1 cellular context compared by ENCODE assay signal in the genomic region with DNA sequence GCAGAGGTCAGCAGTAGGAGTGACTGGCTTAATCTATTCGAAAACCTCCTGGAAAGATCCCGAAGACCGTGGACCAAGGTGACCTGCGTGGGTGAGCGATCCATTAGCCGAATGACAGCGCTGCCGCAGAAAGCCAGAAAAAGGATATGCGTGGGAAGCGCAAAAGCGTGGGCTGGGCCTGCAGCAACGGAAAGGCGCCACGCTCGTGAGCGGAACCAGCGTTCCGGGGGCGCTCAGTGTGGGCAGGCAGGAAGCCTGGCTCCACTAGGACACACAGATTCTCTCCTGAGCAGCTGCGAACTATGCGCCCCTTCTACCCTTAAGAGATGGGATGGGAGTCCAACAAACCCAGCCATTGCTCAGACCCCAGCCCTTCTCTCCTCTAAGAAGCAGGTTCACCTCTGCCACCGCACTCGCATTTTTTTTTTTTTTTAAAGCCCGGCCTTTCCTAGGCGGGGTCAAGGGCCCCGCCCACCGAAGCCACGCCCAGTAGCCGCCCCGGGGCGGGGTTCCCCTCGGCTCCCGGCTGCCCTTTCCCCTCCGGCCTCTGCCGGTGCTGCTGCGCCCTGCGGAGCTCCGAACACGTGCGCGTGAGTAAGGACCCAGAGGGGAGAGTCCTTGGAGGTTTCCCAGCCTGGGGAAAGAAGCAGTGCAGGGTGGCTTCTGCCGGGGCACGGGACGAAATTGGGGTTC.
A peak's percentile ranks its signal among the peaks of the same experiment; 100 is the strongest.
TF ChIP-seq lines count a peak whose summit lies in the region.

No MANE protein-coding gene starts in this region.

TF ChIP-seq in HepG2, 621 proteins besides CTCF, POLR2A, EP300 and RAD21 (continued from another document and continues in another):
- TF ChIP-seq ZNF619 (CRISPR knock-in tag; IDR thresholded peaks at IDR 0.05) (peak; percentile 57; the same call in 1 of the 2 replicates), ZNF337 (CRISPR knock-in tag; IDR thresholded peaks at IDR 0.05; ENCODE audit: borderline replicate concordance, low read depth) (no peak), SIN3B (IDR thresholded peaks at IDR 0.05; ENCODE audit: low read length) (no peak), ZNF776 (CRISPR knock-in tag; IDR thresholded peaks at IDR 0.05) (no peak), PHF20 (CRISPR knock-in tag; IDR thresholded peaks at IDR 0.05) (peak; percentile 34), YEATS2 (CRISPR knock-in tag; IDR thresholded peaks at IDR 0.05; ENCODE audit: borderline replicate concordance) (peak; percentile 80), NFKBIZ (CRISPR knock-in tag; IDR thresholded peaks at IDR 0.05) (0 out of 2 replicates have a peak, but pooled peaks have one; percentile 20), ZSCAN30 (CRISPR knock-in tag; IDR thresholded peaks at IDR 0.05) (no peak), ERF (CRISPR knock-in tag; IDR thresholded peaks at IDR 0.05) (peak; percentile 82), FOXM1 (CRISPR knock-in tag; IDR thresholded peaks at IDR 0.05) (no peak; the same call in none of the 2 replicates), ZNF282 (IDR thresholded peaks at IDR 0.05; ENCODE audit: partially characterized antibody) (no peak), SP140L (CRISPR knock-in tag; IDR thresholded peaks at IDR 0.05; ENCODE audit: borderline replicate concordance) (no peak), DR1 (CRISPR knock-in tag; IDR thresholded peaks at IDR 0.05) (no peak), NKX3-1 (CRISPR knock-in tag; IDR thresholded peaks at IDR 0.05) (no peak), HCFC1 (IDR thresholded peaks at IDR 0.05; ENCODE audit: low read depth, low read length) (no peak), PHB2 (IDR thresholded peaks at IDR 0.05; ENCODE audit: partially characterized antibody) (no peak), POGZ (CRISPR knock-in tag; IDR thresholded peaks at IDR 0.05) (no peak), SRSF1 (optimal IDR thresholded peaks at IDR 0.05; ENCODE audit: low read depth, low read length) (no peak), YEATS4 (CRISPR knock-in tag; IDR thresholded peaks at IDR 0.05; ENCODE audit: borderline replicate concordance) (peak; percentile 95), ARNTL (CRISPR knock-in tag; IDR thresholded peaks at IDR 0.05) (peak; percentile 76; the same call in 1 of the 2 replicates), ZBTB21 (CRISPR knock-in tag; IDR thresholded peaks at IDR 0.05) (no peak), ZNF766 (CRISPR knock-in tag; IDR thresholded peaks at IDR 0.05; ENCODE audit: borderline replicate concordance) (no peak), SMARCE1 (IDR thresholded peaks at IDR 0.05; ENCODE audit: borderline replicate concordance) (no peak), ZNF33B (CRISPR knock-in tag; IDR thresholded peaks at IDR 0.05) (no peak), HNRNPLL (IDR thresholded peaks at IDR 0.05; ENCODE audit: low read depth, low read length, poor library complexity, severe bottlenecking) (peak; percentile 95), ZNF737 (CRISPR knock-in tag; IDR thresholded peaks at IDR 0.05; ENCODE audit: borderline replicate concordance) (0 out of 2 replicates have a peak, but pooled peaks have one; percentile 66), TSC22D2 (CRISPR knock-in tag; IDR thresholded peaks at IDR 0.05; ENCODE audit: borderline replicate concordance) (peak; percentile 46; the same call in 1 of the 2 replicates), MZF1 (CRISPR knock-in tag; IDR thresholded peaks at IDR 0.05; ENCODE audit: borderline replicate concordance) (no peak), KMT2A (CRISPR knock-in tag; IDR thresholded peaks at IDR 0.05) (peak; percentile 73; the same call in 1 of the 2 replicates), NFE2L1 (CRISPR knock-in tag; IDR thresholded peaks at IDR 0.05; ENCODE audit: borderline replicate concordance) (no peak)
- TF ChIP-seq, protein P1, sequence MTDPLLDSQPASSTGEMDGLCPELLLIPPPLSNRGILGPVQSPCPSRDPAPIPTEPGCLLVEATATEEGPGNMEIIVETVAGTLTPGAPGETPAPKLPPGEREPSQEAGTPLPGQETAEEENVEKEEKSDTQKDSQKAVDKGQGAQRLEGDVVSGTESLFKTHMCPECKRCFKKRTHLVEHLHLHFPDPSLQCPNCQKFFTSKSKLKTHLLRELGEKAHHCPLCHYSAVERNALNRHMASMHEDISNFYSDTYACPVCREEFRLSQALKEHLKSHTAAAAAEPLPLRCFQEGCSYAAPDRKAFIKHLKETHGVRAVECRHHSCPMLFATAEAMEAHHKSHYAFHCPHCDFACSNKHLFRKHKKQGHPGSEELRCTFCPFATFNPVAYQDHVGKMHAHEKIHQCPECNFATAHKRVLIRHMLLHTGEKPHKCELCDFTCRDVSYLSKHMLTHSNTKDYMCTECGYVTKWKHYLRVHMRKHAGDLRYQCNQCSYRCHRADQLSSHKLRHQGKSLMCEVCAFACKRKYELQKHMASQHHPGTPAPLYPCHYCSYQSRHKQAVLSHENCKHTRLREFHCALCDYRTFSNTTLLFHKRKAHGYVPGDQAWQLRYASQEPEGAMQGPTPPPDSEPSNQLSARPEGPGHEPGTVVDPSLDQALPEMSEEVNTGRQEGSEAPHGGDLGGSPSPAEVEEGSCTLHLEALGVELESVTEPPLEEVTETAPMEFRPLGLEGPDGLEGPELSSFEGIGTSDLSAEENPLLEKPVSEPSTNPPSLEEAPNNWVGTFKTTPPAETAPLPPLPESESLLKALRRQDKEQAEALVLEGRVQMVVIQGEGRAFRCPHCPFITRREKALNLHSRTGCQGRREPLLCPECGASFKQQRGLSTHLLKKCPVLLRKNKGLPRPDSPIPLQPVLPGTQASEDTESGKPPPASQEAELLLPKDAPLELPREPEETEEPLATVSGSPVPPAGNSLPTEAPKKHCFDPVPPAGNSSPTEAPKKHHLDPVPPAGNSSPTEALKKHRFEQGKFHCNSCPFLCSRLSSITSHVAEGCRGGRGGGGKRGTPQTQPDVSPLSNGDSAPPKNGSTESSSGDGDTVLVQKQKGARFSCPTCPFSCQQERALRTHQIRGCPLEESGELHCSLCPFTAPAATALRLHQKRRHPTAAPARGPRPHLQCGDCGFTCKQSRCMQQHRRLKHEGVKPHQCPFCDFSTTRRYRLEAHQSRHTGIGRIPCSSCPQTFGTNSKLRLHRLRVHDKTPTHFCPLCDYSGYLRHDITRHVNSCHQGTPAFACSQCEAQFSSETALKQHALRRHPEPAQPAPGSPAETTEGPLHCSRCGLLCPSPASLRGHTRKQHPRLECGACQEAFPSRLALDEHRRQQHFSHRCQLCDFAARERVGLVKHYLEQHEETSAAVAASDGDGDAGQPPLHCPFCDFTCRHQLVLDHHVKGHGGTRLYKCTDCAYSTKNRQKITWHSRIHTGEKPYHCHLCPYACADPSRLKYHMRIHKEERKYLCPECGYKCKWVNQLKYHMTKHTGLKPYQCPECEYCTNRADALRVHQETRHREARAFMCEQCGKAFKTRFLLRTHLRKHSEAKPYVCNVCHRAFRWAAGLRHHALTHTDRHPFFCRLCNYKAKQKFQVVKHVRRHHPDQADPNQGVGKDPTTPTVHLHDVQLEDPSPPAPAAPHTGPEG (CRISPR knock-in tag; IDR thresholded peaks at IDR 0.05): no peak
- TF ChIP-seq, protein P2, sequence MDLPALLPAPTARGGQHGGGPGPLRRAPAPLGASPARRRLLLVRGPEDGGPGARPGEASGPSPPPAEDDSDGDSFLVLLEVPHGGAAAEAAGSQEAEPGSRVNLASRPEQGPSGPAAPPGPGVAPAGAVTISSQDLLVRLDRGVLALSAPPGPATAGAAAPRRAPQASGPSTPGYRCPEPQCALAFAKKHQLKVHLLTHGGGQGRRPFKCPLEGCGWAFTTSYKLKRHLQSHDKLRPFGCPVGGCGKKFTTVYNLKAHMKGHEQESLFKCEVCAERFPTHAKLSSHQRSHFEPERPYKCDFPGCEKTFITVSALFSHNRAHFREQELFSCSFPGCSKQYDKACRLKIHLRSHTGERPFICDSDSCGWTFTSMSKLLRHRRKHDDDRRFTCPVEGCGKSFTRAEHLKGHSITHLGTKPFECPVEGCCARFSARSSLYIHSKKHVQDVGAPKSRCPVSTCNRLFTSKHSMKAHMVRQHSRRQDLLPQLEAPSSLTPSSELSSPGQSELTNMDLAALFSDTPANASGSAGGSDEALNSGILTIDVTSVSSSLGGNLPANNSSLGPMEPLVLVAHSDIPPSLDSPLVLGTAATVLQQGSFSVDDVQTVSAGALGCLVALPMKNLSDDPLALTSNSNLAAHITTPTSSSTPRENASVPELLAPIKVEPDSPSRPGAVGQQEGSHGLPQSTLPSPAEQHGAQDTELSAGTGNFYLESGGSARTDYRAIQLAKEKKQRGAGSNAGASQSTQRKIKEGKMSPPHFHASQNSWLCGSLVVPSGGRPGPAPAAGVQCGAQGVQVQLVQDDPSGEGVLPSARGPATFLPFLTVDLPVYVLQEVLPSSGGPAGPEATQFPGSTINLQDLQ (CRISPR knock-in tag; IDR thresholded peaks at IDR 0.05): peak; percentile 80
- TF ChIP-seq, protein P3, sequence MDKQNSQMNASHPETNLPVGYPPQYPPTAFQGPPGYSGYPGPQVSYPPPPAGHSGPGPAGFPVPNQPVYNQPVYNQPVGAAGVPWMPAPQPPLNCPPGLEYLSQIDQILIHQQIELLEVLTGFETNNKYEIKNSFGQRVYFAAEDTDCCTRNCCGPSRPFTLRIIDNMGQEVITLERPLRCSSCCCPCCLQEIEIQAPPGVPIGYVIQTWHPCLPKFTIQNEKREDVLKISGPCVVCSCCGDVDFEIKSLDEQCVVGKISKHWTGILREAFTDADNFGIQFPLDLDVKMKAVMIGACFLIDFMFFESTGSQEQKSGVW (CRISPR knock-in tag; IDR thresholded peaks at IDR 0.05; ENCODE audit: borderline replicate concordance): no peak; the same call in 1 of the 2 replicates
- TF ChIP-seq, protein P4, sequence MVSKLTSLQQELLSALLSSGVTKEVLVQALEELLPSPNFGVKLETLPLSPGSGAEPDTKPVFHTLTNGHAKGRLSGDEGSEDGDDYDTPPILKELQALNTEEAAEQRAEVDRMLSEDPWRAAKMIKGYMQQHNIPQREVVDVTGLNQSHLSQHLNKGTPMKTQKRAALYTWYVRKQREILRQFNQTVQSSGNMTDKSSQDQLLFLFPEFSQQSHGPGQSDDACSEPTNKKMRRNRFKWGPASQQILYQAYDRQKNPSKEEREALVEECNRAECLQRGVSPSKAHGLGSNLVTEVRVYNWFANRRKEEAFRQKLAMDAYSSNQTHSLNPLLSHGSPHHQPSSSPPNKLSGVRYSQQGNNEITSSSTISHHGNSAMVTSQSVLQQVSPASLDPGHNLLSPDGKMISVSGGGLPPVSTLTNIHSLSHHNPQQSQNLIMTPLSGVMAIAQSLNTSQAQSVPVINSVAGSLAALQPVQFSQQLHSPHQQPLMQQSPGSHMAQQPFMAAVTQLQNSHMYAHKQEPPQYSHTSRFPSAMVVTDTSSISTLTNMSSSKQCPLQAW (CRISPR knock-in tag; IDR thresholded peaks at IDR 0.05): peak; percentile 80; the same call in 1 of the 2 replicates
- TF ChIP-seq, protein P5, sequence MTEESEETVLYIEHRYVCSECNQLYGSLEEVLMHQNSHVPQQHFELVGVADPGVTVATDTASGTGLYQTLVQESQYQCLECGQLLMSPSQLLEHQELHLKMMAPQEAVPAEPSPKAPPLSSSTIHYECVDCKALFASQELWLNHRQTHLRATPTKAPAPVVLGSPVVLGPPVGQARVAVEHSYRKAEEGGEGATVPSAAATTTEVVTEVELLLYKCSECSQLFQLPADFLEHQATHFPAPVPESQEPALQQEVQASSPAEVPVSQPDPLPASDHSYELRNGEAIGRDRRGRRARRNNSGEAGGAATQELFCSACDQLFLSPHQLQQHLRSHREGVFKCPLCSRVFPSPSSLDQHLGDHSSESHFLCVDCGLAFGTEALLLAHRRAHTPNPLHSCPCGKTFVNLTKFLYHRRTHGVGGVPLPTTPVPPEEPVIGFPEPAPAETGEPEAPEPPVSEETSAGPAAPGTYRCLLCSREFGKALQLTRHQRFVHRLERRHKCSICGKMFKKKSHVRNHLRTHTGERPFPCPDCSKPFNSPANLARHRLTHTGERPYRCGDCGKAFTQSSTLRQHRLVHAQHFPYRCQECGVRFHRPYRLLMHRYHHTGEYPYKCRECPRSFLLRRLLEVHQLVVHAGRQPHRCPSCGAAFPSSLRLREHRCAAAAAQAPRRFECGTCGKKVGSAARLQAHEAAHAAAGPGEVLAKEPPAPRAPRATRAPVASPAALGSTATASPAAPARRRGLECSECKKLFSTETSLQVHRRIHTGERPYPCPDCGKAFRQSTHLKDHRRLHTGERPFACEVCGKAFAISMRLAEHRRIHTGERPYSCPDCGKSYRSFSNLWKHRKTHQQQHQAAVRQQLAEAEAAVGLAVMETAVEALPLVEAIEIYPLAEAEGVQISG (CRISPR knock-in tag; IDR thresholded peaks at IDR 0.05): peak; percentile 73; the same call in 1 of the 2 replicates
- TF ChIP-seq, protein P6, sequence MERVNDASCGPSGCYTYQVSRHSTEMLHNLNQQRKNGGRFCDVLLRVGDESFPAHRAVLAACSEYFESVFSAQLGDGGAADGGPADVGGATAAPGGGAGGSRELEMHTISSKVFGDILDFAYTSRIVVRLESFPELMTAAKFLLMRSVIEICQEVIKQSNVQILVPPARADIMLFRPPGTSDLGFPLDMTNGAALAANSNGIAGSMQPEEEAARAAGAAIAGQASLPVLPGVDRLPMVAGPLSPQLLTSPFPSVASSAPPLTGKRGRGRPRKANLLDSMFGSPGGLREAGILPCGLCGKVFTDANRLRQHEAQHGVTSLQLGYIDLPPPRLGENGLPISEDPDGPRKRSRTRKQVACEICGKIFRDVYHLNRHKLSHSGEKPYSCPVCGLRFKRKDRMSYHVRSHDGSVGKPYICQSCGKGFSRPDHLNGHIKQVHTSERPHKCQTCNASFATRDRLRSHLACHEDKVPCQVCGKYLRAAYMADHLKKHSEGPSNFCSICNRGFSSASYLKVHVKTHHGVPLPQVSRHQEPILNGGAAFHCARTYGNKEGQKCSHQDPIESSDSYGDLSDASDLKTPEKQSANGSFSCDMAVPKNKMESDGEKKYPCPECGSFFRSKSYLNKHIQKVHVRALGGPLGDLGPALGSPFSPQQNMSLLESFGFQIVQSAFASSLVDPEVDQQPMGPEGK (CRISPR knock-in tag; IDR thresholded peaks at IDR 0.05): peak; percentile 7; the same call in 1 of the 2 replicates
- TF ChIP-seq, protein P7, sequence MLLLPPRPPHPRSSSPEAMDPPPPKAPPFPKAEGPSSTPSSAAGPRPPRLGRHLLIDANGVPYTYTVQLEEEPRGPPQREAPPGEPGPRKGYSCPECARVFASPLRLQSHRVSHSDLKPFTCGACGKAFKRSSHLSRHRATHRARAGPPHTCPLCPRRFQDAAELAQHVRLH (CRISPR knock-in tag; IDR thresholded peaks at IDR 0.05; ENCODE audit: borderline replicate concordance, low read depth): no peak
- TF ChIP-seq, protein P8, sequence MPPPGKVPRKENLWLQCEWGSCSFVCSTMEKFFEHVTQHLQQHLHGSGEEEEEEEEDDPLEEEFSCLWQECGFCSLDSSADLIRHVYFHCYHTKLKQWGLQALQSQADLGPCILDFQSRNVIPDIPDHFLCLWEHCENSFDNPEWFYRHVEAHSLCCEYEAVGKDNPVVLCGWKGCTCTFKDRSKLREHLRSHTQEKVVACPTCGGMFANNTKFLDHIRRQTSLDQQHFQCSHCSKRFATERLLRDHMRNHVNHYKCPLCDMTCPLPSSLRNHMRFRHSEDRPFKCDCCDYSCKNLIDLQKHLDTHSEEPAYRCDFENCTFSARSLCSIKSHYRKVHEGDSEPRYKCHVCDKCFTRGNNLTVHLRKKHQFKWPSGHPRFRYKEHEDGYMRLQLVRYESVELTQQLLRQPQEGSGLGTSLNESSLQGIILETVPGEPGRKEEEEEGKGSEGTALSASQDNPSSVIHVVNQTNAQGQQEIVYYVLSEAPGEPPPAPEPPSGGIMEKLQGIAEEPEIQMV (CRISPR knock-in tag; IDR thresholded peaks at IDR 0.05; ENCODE audit: low read depth): peak; percentile 69; the same call in 1 of the 2 replicates
